ENCODE assay signal across 18 cellular contexts in genomic region chr2:99922664-99923063, GRCh38.
A peak's percentile ranks its signal among the peaks of the same experiment; 100 is the strongest.
DNase-seq lines count a peak whose midpoint lies in the region; ATAC-seq and TF ChIP-seq lines count a peak whose summit lies in the region.
"Had no signal": no experiment of that assay in that cellular context is flagged by ENCODE, and none has a peak within 500 bp of the region (broad histone marks: within the 10 kb centered on the region; RNA-seq: fewer than 3 reads in every experiment).

No MANE protein-coding gene starts in this region.

- H3K36me3 ChIP-seq in left ventricle myocardium inferior, result no peaks in the 10 kb centered on the region
- H3K36me3 ChIP-seq: HAP-1 had no signal

- CTCF ChIA-PET in activated B cell treated with CpG ODN at 0.5 μM for 24 hours (lab: Charles Lee), result interaction anchor here (1.3 kb wide), 1 partner anchor 13 kb away, joined by 3 read pairs; no protein-coding TSS in a partner anchor

- H3K4me1 ChIP-seq in left ventricle myocardium inferior, result no peaks in the 10 kb centered on the region

- ATAC-seq in left ventricle myocardium superior, result peak; percentile 83
- no peak for ATAC-seq in activated B cell treated with CpG ODN at 0.5 μM for 24 hours (ENCODE audit: low read depth)
- ATAC-seq in naive B cell (ENCODE audit: low read depth in 2 of 2), result no peak
- ATAC-seq: CD8-positive, alpha-beta T cell; K562 had no signal

- H3K4me3 ChIP-seq in left ventricle myocardium inferior, result no peak overlapping the region
- H3K4me3 ChIP-seq: BLaER1 treated with 17β-estradiol and CSF1 and Interleukin-3, amounts not matched to agents 10 nM and 100 nM; GM23248; HAP-1; K562 had no signal

- DNase-seq in left ventricle myocardium superior, result no peak
- no peak for DNase-seq in left ventricle myocardium inferior
- DNase-seq in activated B cell treated with CpG ODN at 0.5 μM for 24 hours, result no peak
- DNase-seq in naive B cell, result no peak
- no peak for DNase-seq in D341Med (ENCODE audit: low spot score)
- no peak for DNase-seq in AG20443 (ENCODE audit: low spot score)
- DNase-seq in NCI-H82 (lab: John Stamatoyannopoulos, UW), result no peak
- DNase-seq: ACHN; Calu3; CD8-positive, alpha-beta T cell; DMS 273 treated with DMSO at 0.1 percent for 48 hours; DMS53; DND-41; GM23248 had no signal

- peaks cover 63% of the 10 kb centered on the region for H3K36me3 Mint-ChIP-seq in activated B cell treated with CpG ODN at 0.5 μM for 24 hours (ENCODE audit: low read depth)
- peaks cover 20 to 35% of the 10 kb centered on the region in 2 donors for H3K36me3 Mint-ChIP-seq in naive B cell
- H3K36me3 Mint-ChIP-seq: CD8-positive, alpha-beta T cell had no signal

- H3K9me3 Mint-ChIP-seq in activated B cell treated with CpG ODN at 0.5 μM for 24 hours (peaks cover 9% of the 10 kb centered on the region), naive B cell (peaks cover 0 to 13% (median 0%) of the 10 kb centered on the region in 7 donors)

- H3K27me3 Mint-ChIP-seq in activated B cell treated with CpG ODN at 0.5 μM for 24 hours (no peaks in the 10 kb centered on the region), naive B cell (no peaks in the 10 kb centered on the region)

- intact Hi-C loops in left ventricle myocardium superior (cut with micrococcal nuclease) (no loop called here), left ventricle myocardium inferior (cut with micrococcal nuclease) (no loop called here), activated B cell treated with CpG ODN at 0.5 μM for 24 hours (cut with micrococcal nuclease) (loop anchor here (5.0 kb wide), 1 partner anchor 35 kb away; no protein-coding TSS in a partner anchor)

- H3K27ac ChIP-seq in left ventricle myocardium inferior (replicated peaks), result no peak overlapping the region
- H3K27ac ChIP-seq: BLaER1 treated with 17β-estradiol and CSF1 and Interleukin-3, amounts not matched to agents 10 nM and 100 nM; GM23248; HL-60 had no signal

- POLR2A ChIA-PET in activated B cell treated with CpG ODN at 0.5 μM for 24 hours (lab: Charles Lee), result no interaction called here

- TF ChIP-seq CTCF in left ventricle myocardium inferior (IDR thresholded peaks at IDR 0.05; ENCODE audit: borderline replicate concordance), result no peak
- TF ChIP-seq CTCF in activated B cell treated with CpG ODN at 0.5 μM for 24 hours (IDR thresholded peaks at IDR 0.05), result no peak

- H3K4me3 Mint-ChIP-seq in activated B cell treated with CpG ODN at 0.5 μM for 24 hours (peak overlapping the region; percentile 26), naive B cell (peak overlapping the region in 6 of 8 donors; percentile 11 to 84 (median 57))
- H3K4me3 Mint-ChIP-seq: CD8-positive, alpha-beta T cell had no signal

- H3K9me3 ChIP-seq in left ventricle myocardium inferior (replicated peaks), result peaks cover 13% of the 10 kb centered on the region
- H3K9me3 ChIP-seq: HAP-1 had no signal

- peak overlapping the region; percentile 62 for H3K27ac Mint-ChIP-seq in activated B cell treated with CpG ODN at 0.5 μM for 24 hours
- peak overlapping the region; percentile 51 to 94 (median 81) for H3K27ac Mint-ChIP-seq in naive B cell
- H3K27ac Mint-ChIP-seq: CD8-positive, alpha-beta T cell had no signal

- H3K27me3 ChIP-seq in left ventricle myocardium inferior (ENCODE audit: low read depth), result no peaks in the 10 kb centered on the region
- H3K27me3 ChIP-seq: BLaER1 treated with 17β-estradiol and CSF1 and Interleukin-3, amounts not matched to agents 10 nM and 100 nM had no signal

- H3K4me1 Mint-ChIP-seq in activated B cell treated with CpG ODN at 0.5 μM for 24 hours, result peaks cover 75% of the 10 kb centered on the region
- peaks cover 52 to 79% (median 78%) of the 10 kb centered on the region in 3 donors for H3K4me1 Mint-ChIP-seq in naive B cell
